1 cellular context compared by ENCODE assay signal in the genomic region with DNA sequence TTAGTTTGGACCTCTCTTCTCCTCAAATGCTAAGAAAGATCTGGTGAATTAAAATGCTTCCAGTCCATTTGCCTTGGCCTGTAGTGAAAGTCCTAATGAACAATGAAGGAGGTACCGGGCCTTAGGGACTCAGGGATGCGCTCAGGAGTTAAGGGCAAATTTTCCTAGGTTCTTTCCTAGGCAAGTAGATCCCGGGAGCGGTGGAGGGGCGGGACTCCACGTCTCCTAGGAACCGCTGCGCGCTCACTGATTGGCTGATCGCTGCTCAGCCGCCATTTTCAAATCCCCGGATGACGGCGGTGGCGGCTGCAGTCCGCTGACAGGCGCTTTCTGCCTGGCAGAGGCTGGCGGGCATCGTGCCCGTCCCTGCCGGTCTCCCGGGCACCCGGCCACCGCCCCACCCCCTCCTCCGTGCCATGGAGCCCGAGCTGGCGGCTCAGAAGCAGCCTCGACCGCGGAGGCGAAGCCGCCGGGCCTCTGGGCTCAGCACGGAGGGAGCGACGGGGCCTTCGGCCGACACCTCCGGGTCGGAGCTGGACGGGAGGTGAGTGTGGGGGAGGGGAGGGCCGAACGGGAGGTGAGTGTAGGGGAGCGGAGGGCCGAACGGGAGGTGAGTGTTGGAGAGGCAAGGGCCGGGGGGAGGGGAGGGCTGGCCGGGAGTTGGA.
TF ChIP-seq lines count a peak whose summit lies in the region.

NET1 (plus strand) TSS at position 281 of the 665 bp plus-strand sequence; CDS start at position 417, 136 bp downstream.

TF ChIP-seq in K562, 482 proteins besides CTCF, POLR2A, EP300 and RAD21 (continued from another document and continues in another):
- TF ChIP-seq, protein P1, sequence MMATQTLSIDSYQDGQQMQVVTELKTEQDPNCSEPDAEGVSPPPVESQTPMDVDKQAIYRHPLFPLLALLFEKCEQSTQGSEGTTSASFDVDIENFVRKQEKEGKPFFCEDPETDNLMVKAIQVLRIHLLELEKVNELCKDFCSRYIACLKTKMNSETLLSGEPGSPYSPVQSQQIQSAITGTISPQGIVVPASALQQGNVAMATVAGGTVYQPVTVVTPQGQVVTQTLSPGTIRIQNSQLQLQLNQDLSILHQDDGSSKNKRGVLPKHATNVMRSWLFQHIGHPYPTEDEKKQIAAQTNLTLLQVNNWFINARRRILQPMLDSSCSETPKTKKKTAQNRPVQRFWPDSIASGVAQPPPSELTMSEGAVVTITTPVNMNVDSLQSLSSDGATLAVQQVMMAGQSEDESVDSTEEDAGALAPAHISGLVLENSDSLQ (IDR thresholded peaks at IDR 0.05) = peak; percentile 75
- TF ChIP-seq, protein P2, sequence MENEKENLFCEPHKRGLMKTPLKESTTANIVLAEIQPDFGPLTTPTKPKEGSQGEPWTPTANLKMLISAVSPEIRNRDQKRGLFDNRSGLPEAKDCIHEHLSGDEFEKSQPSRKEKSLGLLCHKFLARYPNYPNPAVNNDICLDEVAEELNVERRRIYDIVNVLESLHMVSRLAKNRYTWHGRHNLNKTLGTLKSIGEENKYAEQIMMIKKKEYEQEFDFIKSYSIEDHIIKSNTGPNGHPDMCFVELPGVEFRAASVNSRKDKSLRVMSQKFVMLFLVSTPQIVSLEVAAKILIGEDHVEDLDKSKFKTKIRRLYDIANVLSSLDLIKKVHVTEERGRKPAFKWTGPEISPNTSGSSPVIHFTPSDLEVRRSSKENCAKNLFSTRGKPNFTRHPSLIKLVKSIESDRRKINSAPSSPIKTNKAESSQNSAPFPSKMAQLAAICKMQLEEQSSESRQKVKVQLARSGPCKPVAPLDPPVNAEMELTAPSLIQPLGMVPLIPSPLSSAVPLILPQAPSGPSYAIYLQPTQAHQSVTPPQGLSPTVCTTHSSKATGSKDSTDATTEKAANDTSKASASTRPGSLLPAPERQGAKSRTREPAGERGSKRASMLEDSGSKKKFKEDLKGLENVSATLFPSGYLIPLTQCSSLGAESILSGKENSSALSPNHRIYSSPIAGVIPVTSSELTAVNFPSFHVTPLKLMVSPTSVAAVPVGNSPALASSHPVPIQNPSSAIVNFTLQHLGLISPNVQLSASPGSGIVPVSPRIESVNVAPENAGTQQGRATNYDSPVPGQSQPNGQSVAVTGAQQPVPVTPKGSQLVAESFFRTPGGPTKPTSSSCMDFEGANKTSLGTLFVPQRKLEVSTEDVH (IDR thresholded peaks at IDR 0.05; ENCODE audit: low read depth, partially characterized antibody) = no peak
- no peak for TF ChIP-seq SAFB (IDR thresholded peaks at IDR 0.05; ENCODE audit: borderline replicate concordance, low read depth, low read length)
- TF ChIP-seq FOXJ3 (CRISPR knock-in tag; IDR thresholded peaks at IDR 0.05) = no peak
- 0 out of 2 replicates have a peak, but pooled peaks have one; percentile 52 for TF ChIP-seq LCOR (CRISPR knock-in tag; IDR thresholded peaks at IDR 0.05)
- peak; percentile 24 for TF ChIP-seq MEIS2 (IDR thresholded peaks at IDR 0.05; ENCODE audit: partially characterized antibody)
- no peak; a peak in 1 of 4 replicates for TF ChIP-seq ARNT (IDR thresholded peaks at IDR 0.05)
- no peak for TF ChIP-seq ZNF12 (CRISPR knock-in tag; IDR thresholded peaks at IDR 0.05)
- TF ChIP-seq RBM39 (optimal IDR thresholded peaks at IDR 0.05; ENCODE audit: low read depth, low read length) = no peak
- peak; percentile 46; the same call in 1 of the 2 replicates for TF ChIP-seq ATF7 (IDR thresholded peaks at IDR 0.05)
- peak in 1 of 2 experiments; percentile 90; a peak in 2 of 4 replicates for TF ChIP-seq HDAC1 (IDR thresholded peaks at IDR 0.05)
- TF ChIP-seq SUPT5H (IDR thresholded peaks at IDR 0.05) = peak; percentile 85
- TF ChIP-seq THRB (CRISPR knock-in tag; conservative IDR thresholded peaks at IDR 0.05) = no peak
- peak in 1 of 2 experiments; percentile 61; a peak in 1 of 4 replicates for TF ChIP-seq CSDE1 (IDR thresholded peaks at IDR 0.05)
- no peak; a peak in 1 of 4 replicates for TF ChIP-seq MLLT1 (IDR thresholded peaks at IDR 0.05)
- no peak for TF ChIP-seq ZNF507 (tag; conservative IDR thresholded peaks at IDR 0.05)
- TF ChIP-seq BRF1 (IDR thresholded peaks at IDR 0.05; ENCODE audit: borderline replicate concordance, extremely low read depth, insufficient read length) = no peak
- TF ChIP-seq SMARCE1 (IDR thresholded peaks at IDR 0.05) = no peak
- TF ChIP-seq SMAD2 (IDR thresholded peaks at IDR 0.05; ENCODE audit: low read depth, low read length) = no peak
- TF ChIP-seq PML (IDR thresholded peaks at IDR 0.05; ENCODE audit: low read length) = peak; percentile 47; the same call in 1 of the 2 replicates
- no peak for TF ChIP-seq ESRRA (IDR thresholded peaks at IDR 0.05; ENCODE audit: borderline replicate concordance, low read depth)
- TF ChIP-seq ASH1L (IDR thresholded peaks at IDR 0.05; ENCODE audit: borderline replicate concordance, low read depth, partially characterized antibody) = no peak
- TF ChIP-seq, protein P3, sequence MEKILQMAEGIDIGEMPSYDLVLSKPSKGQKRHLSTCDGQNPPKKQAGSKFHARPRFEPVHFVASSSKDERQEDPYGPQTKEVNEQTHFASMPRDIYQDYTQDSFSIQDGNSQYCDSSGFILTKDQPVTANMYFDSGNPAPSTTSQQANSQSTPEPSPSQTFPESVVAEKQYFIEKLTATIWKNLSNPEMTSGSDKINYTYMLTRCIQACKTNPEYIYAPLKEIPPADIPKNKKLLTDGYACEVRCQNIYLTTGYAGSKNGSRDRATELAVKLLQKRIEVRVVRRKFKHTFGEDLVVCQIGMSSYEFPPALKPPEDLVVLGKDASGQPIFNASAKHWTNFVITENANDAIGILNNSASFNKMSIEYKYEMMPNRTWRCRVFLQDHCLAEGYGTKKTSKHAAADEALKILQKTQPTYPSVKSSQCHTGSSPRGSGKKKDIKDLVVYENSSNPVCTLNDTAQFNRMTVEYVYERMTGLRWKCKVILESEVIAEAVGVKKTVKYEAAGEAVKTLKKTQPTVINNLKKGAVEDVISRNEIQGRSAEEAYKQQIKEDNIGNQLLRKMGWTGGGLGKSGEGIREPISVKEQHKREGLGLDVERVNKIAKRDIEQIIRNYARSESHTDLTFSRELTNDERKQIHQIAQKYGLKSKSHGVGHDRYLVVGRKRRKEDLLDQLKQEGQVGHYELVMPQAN (IDR thresholded peaks at IDR 0.05; ENCODE audit: borderline replicate concordance) = peak; percentile 74
- TF ChIP-seq FOXM1 (IDR thresholded peaks at IDR 0.05; ENCODE audit: low read depth) = 0 out of 2 replicates have a peak, but pooled peaks have one; percentile 14
- TF ChIP-seq FOXM1 (CRISPR knock-in tag; IDR thresholded peaks at IDR 0.05; ENCODE audit: low read depth) = no peak
- TF ChIP-seq CREM (IDR thresholded peaks at IDR 0.05; ENCODE audit: low read depth) = no peak
- peak; percentile 87 for TF ChIP-seq ZFX (CRISPR knock-in tag; IDR thresholded peaks at IDR 0.05)
- TF ChIP-seq TOE1 (IDR thresholded peaks at IDR 0.05; ENCODE audit: borderline replicate concordance) = no peak; the same call in 1 of the 2 replicates
- TF ChIP-seq TOE1 (CRISPR knock-in tag; IDR thresholded peaks at IDR 0.05; ENCODE audit: borderline replicate concordance, low read depth) = no peak
- TF ChIP-seq FOXK2 (conservative IDR thresholded peaks at IDR 0.05 in 1 of 2, IDR thresholded peaks at IDR 0.05 in 1 of 2; ENCODE audit: low read depth in 2 of 2) = peak in 1 of 2 experiments; percentile 85; a peak in 1 of 4 replicates
- 0 out of 4 replicates have a peak, but pooled peaks of 1 of the 2 experiments have one; percentile 28 for TF ChIP-seq MAZ (CRISPR knock-in tag; conservative IDR thresholded peaks at IDR 0.05 in 1 of 2, IDR thresholded peaks at IDR 0.05 in 1 of 2)
- TF ChIP-seq, protein P4, sequence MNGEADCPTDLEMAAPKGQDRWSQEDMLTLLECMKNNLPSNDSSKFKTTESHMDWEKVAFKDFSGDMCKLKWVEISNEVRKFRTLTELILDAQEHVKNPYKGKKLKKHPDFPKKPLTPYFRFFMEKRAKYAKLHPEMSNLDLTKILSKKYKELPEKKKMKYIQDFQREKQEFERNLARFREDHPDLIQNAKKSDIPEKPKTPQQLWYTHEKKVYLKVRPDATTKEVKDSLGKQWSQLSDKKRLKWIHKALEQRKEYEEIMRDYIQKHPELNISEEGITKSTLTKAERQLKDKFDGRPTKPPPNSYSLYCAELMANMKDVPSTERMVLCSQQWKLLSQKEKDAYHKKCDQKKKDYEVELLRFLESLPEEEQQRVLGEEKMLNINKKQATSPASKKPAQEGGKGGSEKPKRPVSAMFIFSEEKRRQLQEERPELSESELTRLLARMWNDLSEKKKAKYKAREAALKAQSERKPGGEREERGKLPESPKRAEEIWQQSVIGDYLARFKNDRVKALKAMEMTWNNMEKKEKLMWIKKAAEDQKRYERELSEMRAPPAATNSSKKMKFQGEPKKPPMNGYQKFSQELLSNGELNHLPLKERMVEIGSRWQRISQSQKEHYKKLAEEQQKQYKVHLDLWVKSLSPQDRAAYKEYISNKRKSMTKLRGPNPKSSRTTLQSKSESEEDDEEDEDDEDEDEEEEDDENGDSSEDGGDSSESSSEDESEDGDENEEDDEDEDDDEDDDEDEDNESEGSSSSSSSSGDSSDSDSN (IDR thresholded peaks at IDR 0.05; ENCODE audit: borderline replicate concordance in 1 of 2, low read depth in 2 of 2, low read length in 2 of 2) = 0 out of 4 replicates have a peak, but pooled peaks of 1 of the 2 experiments have one; percentile 51
- TF ChIP-seq, protein P5, sequence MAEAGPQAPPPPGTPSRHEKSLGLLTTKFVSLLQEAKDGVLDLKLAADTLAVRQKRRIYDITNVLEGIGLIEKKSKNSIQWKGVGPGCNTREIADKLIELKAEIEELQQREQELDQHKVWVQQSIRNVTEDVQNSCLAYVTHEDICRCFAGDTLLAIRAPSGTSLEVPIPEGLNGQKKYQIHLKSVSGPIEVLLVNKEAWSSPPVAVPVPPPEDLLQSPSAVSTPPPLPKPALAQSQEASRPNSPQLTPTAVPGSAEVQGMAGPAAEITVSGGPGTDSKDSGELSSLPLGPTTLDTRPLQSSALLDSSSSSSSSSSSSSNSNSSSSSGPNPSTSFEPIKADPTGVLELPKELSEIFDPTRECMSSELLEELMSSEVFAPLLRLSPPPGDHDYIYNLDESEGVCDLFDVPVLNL (CRISPR knock-in tag; IDR thresholded peaks at IDR 0.05; ENCODE audit: low read depth) = peak; percentile 79; the same call in 1 of the 2 replicates
- TF ChIP-seq CXXC5 (CRISPR knock-in tag; IDR thresholded peaks at IDR 0.05) = peak; percentile 56
- TF ChIP-seq SOX6 (IDR thresholded peaks at IDR 0.05) = no peak
- TF ChIP-seq MTA3 (IDR thresholded peaks at IDR 0.05; ENCODE audit: borderline replicate concordance) = peak; percentile 68; the same call in 1 of the 2 replicates
- peak; percentile 76 for TF ChIP-seq SP2 (IDR thresholded peaks at IDR 0.05; ENCODE audit: extremely low read depth, low read depth, low read length, poor library complexity, severe bottlenecking)
- peak; percentile 75; the same call in 1 of the 2 replicates for TF ChIP-seq TGIF2 (CRISPR knock-in tag; IDR thresholded peaks at IDR 0.05)
- TF ChIP-seq KLF6 (CRISPR knock-in tag; IDR thresholded peaks at IDR 0.05; ENCODE audit: borderline replicate concordance) = no peak
- no peak for TF ChIP-seq HSF4 (CRISPR knock-in tag; IDR thresholded peaks at IDR 0.05; ENCODE audit: borderline replicate concordance)
- no peak for TF ChIP-seq HNRNPLL (IDR thresholded peaks at IDR 0.05; ENCODE audit: low read depth, low read length, poor library complexity, severe bottlenecking)
- no peak for TF ChIP-seq ZNF445 (CRISPR knock-in tag; IDR thresholded peaks at IDR 0.05; ENCODE audit: low read depth)
- no peak for TF ChIP-seq SMAD4 (CRISPR knock-in tag; conservative IDR thresholded peaks at IDR 0.05)
- peak; percentile 51 for TF ChIP-seq PHF20 (IDR thresholded peaks at IDR 0.05; ENCODE audit: partially characterized antibody)
- TF ChIP-seq, protein P6, sequence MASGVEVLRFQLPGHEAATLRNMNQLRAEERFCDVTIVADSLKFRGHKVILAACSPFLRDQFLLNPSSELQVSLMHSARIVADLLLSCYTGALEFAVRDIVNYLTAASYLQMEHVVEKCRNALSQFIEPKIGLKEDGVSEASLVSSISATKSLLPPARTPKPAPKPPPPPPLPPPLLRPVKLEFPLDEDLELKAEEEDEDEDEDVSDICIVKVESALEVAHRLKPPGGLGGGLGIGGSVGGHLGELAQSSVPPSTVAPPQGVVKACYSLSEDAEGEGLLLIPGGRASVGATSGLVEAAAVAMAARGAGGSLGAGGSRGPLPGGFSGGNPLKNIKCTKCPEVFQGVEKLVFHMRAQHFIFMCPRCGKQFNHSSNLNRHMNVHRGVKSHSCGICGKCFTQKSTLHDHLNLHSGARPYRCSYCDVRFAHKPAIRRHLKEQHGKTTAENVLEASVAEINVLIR (CRISPR knock-in tag; IDR thresholded peaks at IDR 0.05) = no peak
- no peak for TF ChIP-seq NR4A1 (CRISPR knock-in tag; IDR thresholded peaks at IDR 0.05)
- no peak for TF ChIP-seq NR4A1 (tag; IDR thresholded peaks at IDR 0.05)
- TF ChIP-seq, protein P7, sequence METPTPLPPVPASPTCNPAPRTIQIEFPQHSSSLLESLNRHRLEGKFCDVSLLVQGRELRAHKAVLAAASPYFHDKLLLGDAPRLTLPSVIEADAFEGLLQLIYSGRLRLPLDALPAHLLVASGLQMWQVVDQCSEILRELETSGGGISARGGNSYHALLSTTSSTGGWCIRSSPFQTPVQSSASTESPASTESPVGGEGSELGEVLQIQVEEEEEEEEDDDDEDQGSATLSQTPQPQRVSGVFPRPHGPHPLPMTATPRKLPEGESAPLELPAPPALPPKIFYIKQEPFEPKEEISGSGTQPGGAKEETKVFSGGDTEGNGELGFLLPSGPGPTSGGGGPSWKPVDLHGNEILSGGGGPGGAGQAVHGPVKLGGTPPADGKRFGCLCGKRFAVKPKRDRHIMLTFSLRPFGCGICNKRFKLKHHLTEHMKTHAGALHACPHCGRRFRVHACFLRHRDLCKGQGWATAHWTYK (CRISPR knock-in tag; IDR thresholded peaks at IDR 0.05) = no peak
- no peak for TF ChIP-seq EHMT2 (IDR thresholded peaks at IDR 0.05)
- TF ChIP-seq CCNT2 (IDR thresholded peaks at IDR 0.05; ENCODE audit: borderline replicate concordance, extremely low read depth, insufficient read length, low read depth, low read length) = no peak
